8 cellular contexts compared by ENCODE assay signal in the genomic region with DNA sequence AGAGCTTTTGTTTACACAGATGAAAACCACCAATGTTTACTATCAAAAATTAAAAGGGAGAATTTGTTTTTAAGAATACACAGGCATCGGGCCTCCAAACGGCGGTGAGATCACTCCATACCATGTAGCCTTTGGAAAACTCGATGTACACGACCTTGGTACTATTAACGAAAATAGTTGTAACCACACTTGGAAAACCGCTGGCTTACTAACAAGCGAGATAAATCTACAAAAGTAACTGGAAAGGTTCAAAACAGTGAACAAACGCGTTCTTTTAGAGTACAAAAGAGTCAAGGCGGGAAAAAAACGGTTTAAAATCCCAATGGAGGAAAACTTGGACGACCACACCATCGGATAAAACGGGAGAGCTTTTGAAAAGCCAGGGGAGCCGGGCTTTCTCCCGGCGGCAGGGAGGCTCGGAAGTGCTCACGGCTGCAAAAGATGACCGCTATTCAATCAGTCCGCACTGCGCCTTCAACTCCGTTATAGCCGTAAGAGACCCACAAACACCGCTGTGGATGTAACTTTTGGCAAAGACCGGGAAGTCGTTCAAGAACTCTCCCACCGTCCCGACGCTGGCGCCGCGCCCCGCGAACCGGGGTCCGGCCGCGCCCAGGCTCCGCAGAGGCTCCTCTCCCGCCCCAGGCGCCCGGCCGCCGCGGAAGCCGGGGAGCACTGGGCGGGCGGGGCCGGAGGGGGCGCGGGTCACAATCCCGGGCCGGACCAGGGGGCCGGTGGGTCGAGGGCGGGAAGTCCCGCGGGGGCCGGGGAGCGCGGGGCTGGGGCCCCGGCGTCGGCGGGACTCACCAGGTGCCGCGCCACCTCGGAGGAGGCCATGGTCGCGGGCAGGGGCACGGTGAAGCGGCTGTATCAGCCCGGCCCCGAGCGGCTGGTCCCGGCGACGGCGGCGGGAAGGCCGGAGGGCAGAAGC. TPM values are rescaled to one million over a fixed set of nuclear protein-coding genes. Genes with fewer than 3 reads are reported as not detected.
A peak's percentile ranks its signal among the peaks of the same experiment; 100 is the strongest.
DNase-seq lines count a peak whose midpoint lies in the region; ATAC-seq and TF ChIP-seq lines count a peak whose summit lies in the region.

No MANE protein-coding gene starts in this region.

- ATAC-seq in HG02852 (IDR thresholded peaks at IDR 0.05; ENCODE audit: unreplicated experiment) (peak; percentile 29), thoracic aorta (ENCODE audit: insufficient number of reproducible peaks, low FRiP score, low read depth) (peak; percentile 26)

- H3K4me1 ChIP-seq in endocrine pancreas (ENCODE audit: control insufficient read depth, insufficient read depth, low read length) (peaks cover 11% of the 10 kb centered on the region), thoracic aorta (ENCODE audit: control insufficient read depth in 1 of 2, low read depth in 2 of 2) (peaks cover 16 to 68% of the 10 kb centered on the region in 2 donors)

- no peak for TF ChIP-seq CTCF in thoracic aorta (IDR thresholded peaks at IDR 0.05)

- H3K27me3 ChIP-seq in endocrine pancreas (ENCODE audit: control insufficient read depth, insufficient read depth, low read length) (no peaks in the 10 kb centered on the region), thoracic aorta (replicated peaks; ENCODE audit: insufficient read depth) (no peaks in the 10 kb centered on the region)

- H3K9ac ChIP-seq in endocrine pancreas (ENCODE audit: control insufficient read depth, insufficient read depth, low read length) = peak overlapping the region; percentile 95

- H3K4me3 ChIP-seq in endocrine pancreas (ENCODE audit: control insufficient read depth, insufficient read depth, low read length) (peak overlapping the region; percentile 91), thoracic aorta (peak overlapping the region; percentile 78)

- H3K9me3 ChIP-seq in endocrine pancreas (ENCODE audit: control insufficient read depth, low read length) = no peaks in the 10 kb centered on the region
- no peaks in the 10 kb centered on the region for H3K9me3 ChIP-seq in thoracic aorta

- peak overlapping the region; percentile 91 to 97 for H3K27ac ChIP-seq in thoracic aorta

- H3K36me3 ChIP-seq in endocrine pancreas (ENCODE audit: control insufficient read depth, insufficient read depth, low read length) (no peaks in the 10 kb centered on the region), thoracic aorta (no peaks in the 10 kb centered on the region)

- DNase-seq in activated CD8-positive, alpha-beta memory T cell treated with anti-CD3 and anti-CD28 coated beads, Interleukin-2, amount 50 U/mL, for 48 hours = peak; percentile 63
- DNase-seq in activated CD8-positive, alpha-beta memory T cell treated with anti-CD3 and anti-CD28 coated beads, Interleukin-2, amount 50 U/mL, for 4 hours = no peak
- DNase-seq in RPMI8226 (peak; percentile 48), medulla oblongata (ENCODE audit: extremely low spot score) (peak; percentile 55), thoracic aorta (ENCODE audit: low spot score) (no peak), UCSD-AML1 (lab: John Stamatoyannopoulos, UW; ENCODE audit: unreplicated experiment) (no peak)

RNA-seq across cellular contexts. Expression of a gene that starts 0.5 kb away (rescaled TPM):
- total RNA-seq in thoracic aorta = 100 to 1,000 TPM in 1 of 2 donors, 10 to 100 TPM in 1; 80.0 to 106 TPM

RNA-seq across cellular contexts. Expression of a gene that starts 0.9 kb away (rescaled TPM):
- 10 to 100 TPM; 19.4 to 29.4 TPM for total RNA-seq in thoracic aorta

Comparison
In these comparisons a context has a peak if more than half of its experiments do, and no peak if none do; other contexts are left out.
1. DNase-seq: peak in activated CD8-positive, alpha-beta memory T cell treated with anti-CD3 and anti-CD28 coated beads, Interleukin-2, amount 50 U/mL, for 48 hours (single experiment), RPMI8226 (single experiment) and medulla oblongata (single experiment); none in activated CD8-positive, alpha-beta memory T cell treated with anti-CD3 and anti-CD28 coated beads, Interleukin-2, amount 50 U/mL, for 4 hours (single experiment), thoracic aorta (single experiment) and UCSD-AML1 (single experiment).